In the genomic region with DNA sequence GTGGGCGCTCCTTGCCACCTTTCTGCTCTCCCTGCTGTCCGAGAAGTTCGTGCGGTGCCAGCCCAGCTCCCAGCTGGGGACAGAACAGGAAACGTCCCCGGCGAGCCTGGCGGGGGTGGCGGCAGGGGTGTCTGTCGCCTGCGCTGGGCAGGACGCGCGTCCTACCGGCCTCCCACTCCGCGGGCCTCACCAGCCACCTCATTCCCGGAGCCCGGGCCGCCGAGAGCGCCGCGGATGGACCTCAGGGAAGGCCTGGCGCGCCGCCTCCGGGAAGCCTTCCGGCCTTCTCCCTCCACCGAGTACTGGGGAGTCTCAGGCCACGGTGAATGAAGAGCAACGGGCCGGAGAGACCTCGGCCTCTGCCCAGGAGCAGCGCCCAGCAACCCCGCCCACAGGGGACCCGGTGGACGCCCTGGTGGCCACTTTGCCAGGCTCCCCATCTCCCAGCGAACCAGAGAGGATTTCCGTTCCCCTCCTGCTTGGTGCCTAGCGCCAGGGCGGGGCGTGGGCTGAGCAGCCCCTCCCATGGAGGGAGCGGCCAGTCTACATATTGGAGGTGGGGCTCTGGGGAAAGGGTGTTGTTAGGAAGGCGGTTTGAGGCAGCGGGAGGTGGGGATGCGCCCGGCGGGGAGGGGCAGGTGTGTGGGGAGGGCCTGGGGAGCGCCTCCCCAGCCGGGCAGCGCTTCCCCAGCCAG, we compare ENCODE assay signal across 8 cellular contexts. TPM values are rescaled to one million over a fixed set of nuclear protein-coding genes. Genes with fewer than 3 reads are reported as not detected.
DNase-seq lines count a peak whose midpoint lies in the region; ATAC-seq and TF ChIP-seq lines count a peak whose summit lies in the region.

No MANE protein-coding gene starts in this region.

- peak; percentile 34 for ATAC-seq in HG03439 (IDR thresholded peaks at IDR 0.05; ENCODE audit: unreplicated experiment)

- no peaks in the 10 kb centered on the region for H3K9me3 ChIP-seq in mononuclear cell (ENCODE audit: low read depth, low read length)

- H3K4me3 ChIP-seq in epithelial cell of esophagus (ENCODE audit: low read length) (peak overlapping the region; percentile 45), mononuclear cell (ENCODE audit: low read length) (peak overlapping the region; percentile 76)

- H3K4me1 ChIP-seq in mononuclear cell (ENCODE audit: insufficient read depth, low read length) = peaks cover 46% of the 10 kb centered on the region

- peak; percentile 82 for DNase-seq in Ammon's horn (ENCODE audit: low spot score)
- peak; percentile 80 to 95 for DNase-seq in NOMO-1 (lab: John Stamatoyannopoulos, UW; ENCODE audit: unreplicated experiment in 2 of 2)
- peak; percentile 77 for DNase-seq in activated T-cell treated with anti-CD3 and anti-CD28 coated beads for 24 hours (ENCODE audit: low read depth)
- peak; percentile 85 for DNase-seq in epithelial cell of esophagus (ENCODE audit: low read depth)
- peak; percentile 88 for DNase-seq in stimulated activated CD8-positive, alpha-beta memory T cell treated with anti-CD3 and anti-CD28 coated beads, Interleukin-4, amount 100 ng/mL, for 48 hours

- TF ChIP-seq POLR2A in GM19099 (IDR thresholded peaks at IDR 0.05; ENCODE audit: extremely low read depth, insufficient read length, low read depth) = peak; percentile 53

- no peak for TF ChIP-seq CTCF in epithelial cell of esophagus (IDR thresholded peaks at IDR 0.05; ENCODE audit: insufficient read depth, low read depth, low read length, missing control alignments)

- H3K27me3 ChIP-seq in mononuclear cell (ENCODE audit: insufficient read depth, low read length) = no peaks in the 10 kb centered on the region

RNA-seq across cellular contexts. Expression of a gene that starts 9.5 kb away (rescaled TPM):
- 127 TPM for total RNA-seq in mononuclear cell

RNA-seq across cellular contexts. Expression of a gene that starts 16.6 kb away (rescaled TPM):
- not detected for total RNA-seq in mononuclear cell

RNA-seq across cellular contexts. Expression of a gene that starts 20.3 kb away (rescaled TPM):
- total RNA-seq in mononuclear cell = 33.5 TPM

RNA-seq across cellular contexts. Expression of a gene that starts 39.9 kb away (rescaled TPM):
- 4.2 TPM for total RNA-seq in mononuclear cell

Comparison
In these comparisons a context has a peak if more than half of its experiments do, and no peak if none do; other contexts are left out.
1. Peak in every context shown above with its lines: DNase-seq, ATAC-seq and H3K4me3 ChIP-seq.